8 cellular contexts compared by ENCODE assay signal in genomic region chr3:97970929-97971460, GRCh38. TPM values are rescaled to one million over a fixed set of nuclear protein-coding genes. Genes with fewer than 3 reads are reported as not detected.
DNase-seq lines count a peak whose midpoint lies in the region; ATAC-seq, FAIRE-seq and TF ChIP-seq lines count a peak whose summit lies in the region.

No MANE protein-coding gene starts in this region.

- no peaks in the 10 kb centered on the region for H3K9me3 ChIP-seq in pancreas

- peak overlapping the region; percentile 84 for H3K4me3 Mint-ChIP-seq in chondrocyte (ENCODE audit: unreplicated experiment)

- peaks cover 28% of the 10 kb centered on the region for H3K4me1 Mint-ChIP-seq in chondrocyte (ENCODE audit: low read depth)

- peak; percentile 65 for DNase-seq in DMS79 treated with DMSO at 0.1 percent for 48 hours (lab: John Stamatoyannopoulos, UW)
- peak; percentile 55 for DNase-seq in NAMALWA (ENCODE audit: low spot score)
- DNase-seq in chondrocyte (ENCODE audit: low spot score) = no peak
- DNase-seq in pancreas = no peak
- no peak for DNase-seq in NCI-H1436 (lab: John Stamatoyannopoulos, UW)
- no peak for DNase-seq in dermis blood vessel endothelial cell

- H3K27ac ChIP-seq in pancreas = peak overlapping the region in 2 of 4 donors; percentile 90 to 94

- H3K27ac Mint-ChIP-seq in chondrocyte (ENCODE audit: unreplicated experiment) = no peak overlapping the region

- H3K4me3 ChIP-seq in pancreas = peak overlapping the region; percentile 63 to 77 (median 73)

- intact Hi-C loops in pancreas (cut with DNase I) = no loop called here

- peaks cover 0 to 19% (median 0%) of the 10 kb centered on the region in 3 donors for H3K4me1 ChIP-seq in pancreas

- H3K36me3 Mint-ChIP-seq in chondrocyte (ENCODE audit: low read depth) = peaks cover 2% of the 10 kb centered on the region

- no peaks in the 10 kb centered on the region for H3K27me3 Mint-ChIP-seq in chondrocyte (ENCODE audit: low read depth)

- 39 to 46% methylated on average over 9 of the region's 9 CpGs for WGBS in pancreas, 2 donors

- no peak for FAIRE-seq in pancreas (lab: Jason Lieb, UNC)

- H3K9me3 Mint-ChIP-seq in chondrocyte (ENCODE audit: low read depth) = no peaks in the 10 kb centered on the region

- no peaks in the 10 kb centered on the region for H3K36me3 ChIP-seq in pancreas

- TF ChIP-seq CTCF in chondrocyte (IDR thresholded peaks at IDR 0.05) (no peak), pancreas (IDR thresholded peaks at IDR 0.05) (no peak)

- no peak for ATAC-seq in pancreas
- ATAC-seq in HG02970 (IDR thresholded peaks at IDR 0.05; ENCODE audit: low FRiP score, unreplicated experiment) = no peak
- ATAC-seq in GM19455 (IDR thresholded peaks at IDR 0.05; ENCODE audit: unreplicated experiment) = no peak

- H3K27me3 ChIP-seq in pancreas = no peaks in the 10 kb centered on the region

RNA-seq across cellular contexts. Expression of gene RIOX2, which starts 1.2 kb away (rescaled TPM):
- 26.5 to 35.2 TPM (median 27.1 TPM) in 3 replicates for total RNA-seq in chondrocyte
- 10 to 100 TPM; 14.8 to 25.7 (median 17.3) TPM for total RNA-seq in pancreas
- 10 to 100 TPM in 1 of 2 donors, 1 to 10 TPM in 1; 9.9 to 15.1 TPM for polyA plus RNA-seq in pancreas
- 27.1 and 29.4 TPM in 2 replicates for total RNA-seq in dermis blood vessel endothelial cell

Comparison
In these comparisons a context has a peak if more than half of its experiments do, and no peak if none do; other contexts are left out.
1. DNase-seq: peak in DMS79 treated with DMSO at 0.1 percent for 48 hours (single experiment) and NAMALWA (single experiment); none in chondrocyte (single experiment), pancreas (0 of 6), NCI-H1436 (single experiment) and dermis blood vessel endothelial cell (single experiment).